Comparison of ENCODE assay signal across 19 cellular contexts in genomic region chr13:42113478-42113877, GRCh38.
DNase-seq lines count a peak whose midpoint lies in the region; ATAC-seq and TF ChIP-seq lines count a peak whose summit lies in the region.
"Had no signal": no experiment of that assay in that cellular context is flagged by ENCODE, and none has a peak within 500 bp of the region (broad histone marks: within the 10 kb centered on the region; RNA-seq: fewer than 3 reads in every experiment).

No MANE protein-coding gene starts in this region.

- no peaks in the 10 kb centered on the region for H3K9me3 Mint-ChIP-seq in stimulated activated naive CD8-positive, alpha-beta T cell treated with anti-CD3 and anti-CD28 coated beads, Interleukin-15, amount 100 ng/mL, for 72 hours
- no peaks in the 10 kb centered on the region for H3K9me3 Mint-ChIP-seq in activated T-helper 1 cell treated with anti-CD3 and anti-CD28 coated beads, Interleukin-12 subunit alpha, Interleukin-12 subunit beta, Interleukin-2, Interleukin-4 antibody, amounts not matched to agents 30 ng/mL and 10 ng/mL and 1 ng/mL, durations not matched to agents 14 hours and 24 hours and 36 hours
- H3K9me3 Mint-ChIP-seq: CD4-positive, alpha-beta memory T cell had no signal

- peak overlapping the region in 1 of 2 donors; percentile 55 for H3K27ac Mint-ChIP-seq in stimulated activated naive CD8-positive, alpha-beta T cell treated with anti-CD3 and anti-CD28 coated beads, Interleukin-15, amount 100 ng/mL, for 72 hours
- H3K27ac Mint-ChIP-seq in activated T-helper 1 cell treated with anti-CD3 and anti-CD28 coated beads, Interleukin-12 subunit alpha, Interleukin-12 subunit beta, Interleukin-2, Interleukin-4 antibody, amounts not matched to agents 30 ng/mL and 10 ng/mL and 1 ng/mL, durations not matched to agents 14 hours and 24 hours and 36 hours: no peak overlapping the region
- H3K27ac Mint-ChIP-seq: CD4-positive, alpha-beta memory T cell had no signal

- H3K9me3 ChIP-seq in osteoblast (ENCODE audit: low read depth, low read length): no peaks in the 10 kb centered on the region
- H3K9me3 ChIP-seq: SK-N-SH had no signal

- peaks cover 2% of the 10 kb centered on the region for H4K20me1 ChIP-seq in osteoblast (ENCODE audit: insufficient read depth, low read length)

- H3K4me3 Mint-ChIP-seq in stimulated activated naive CD8-positive, alpha-beta T cell treated with anti-CD3 and anti-CD28 coated beads, Interleukin-15, amount 100 ng/mL, for 72 hours: no peak overlapping the region
- no peak overlapping the region for H3K4me3 Mint-ChIP-seq in activated T-helper 1 cell treated with anti-CD3 and anti-CD28 coated beads, Interleukin-12 subunit alpha, Interleukin-12 subunit beta, Interleukin-2, Interleukin-4 antibody, amounts not matched to agents 30 ng/mL and 10 ng/mL and 1 ng/mL, durations not matched to agents 14 hours and 24 hours and 36 hours
- H3K4me3 Mint-ChIP-seq: CD4-positive, alpha-beta memory T cell had no signal

- no peak overlapping the region for H2AFZ ChIP-seq in osteoblast (ENCODE audit: low read length)

- peaks cover 13% of the 10 kb centered on the region for H3K79me2 ChIP-seq in osteoblast (ENCODE audit: insufficient read depth, low read length)

- peaks cover 8% of the 10 kb centered on the region for H3K4me1 Mint-ChIP-seq in stimulated activated naive CD8-positive, alpha-beta T cell treated with anti-CD3 and anti-CD28 coated beads, Interleukin-15, amount 100 ng/mL, for 72 hours
- peaks cover 18% of the 10 kb centered on the region for H3K4me1 Mint-ChIP-seq in activated T-helper 1 cell treated with anti-CD3 and anti-CD28 coated beads, Interleukin-12 subunit alpha, Interleukin-12 subunit beta, Interleukin-2, Interleukin-4 antibody, amounts not matched to agents 30 ng/mL and 10 ng/mL and 1 ng/mL, durations not matched to agents 14 hours and 24 hours and 36 hours (ENCODE audit: low read depth)

- no peak for TF ChIP-seq CTCF in osteoblast (IDR thresholded peaks at IDR 0.05; ENCODE audit: extremely low read depth, low read depth, low read length)

- H3K36me3 Mint-ChIP-seq in activated T-helper 1 cell treated with anti-CD3 and anti-CD28 coated beads, Interleukin-12 subunit alpha, Interleukin-12 subunit beta, Interleukin-2, Interleukin-4 antibody, amounts not matched to agents 30 ng/mL and 10 ng/mL and 1 ng/mL, durations not matched to agents 14 hours and 24 hours and 36 hours (ENCODE audit: low read depth): no peaks in the 10 kb centered on the region
- H3K36me3 Mint-ChIP-seq: CD4-positive, alpha-beta memory T cell had no signal

- no peak overlapping the region for H3K4me2 ChIP-seq in osteoblast (ENCODE audit: insufficient read depth, low read length)
- H3K4me2 ChIP-seq: SK-N-SH had no signal

- H3K27me3 Mint-ChIP-seq in stimulated activated naive CD8-positive, alpha-beta T cell treated with anti-CD3 and anti-CD28 coated beads, Interleukin-15, amount 100 ng/mL, for 72 hours: no peaks in the 10 kb centered on the region
- H3K27me3 Mint-ChIP-seq in activated T-helper 1 cell treated with anti-CD3 and anti-CD28 coated beads, Interleukin-12 subunit alpha, Interleukin-12 subunit beta, Interleukin-2, Interleukin-4 antibody, amounts not matched to agents 30 ng/mL and 10 ng/mL and 1 ng/mL, durations not matched to agents 14 hours and 24 hours and 36 hours (ENCODE audit: insufficient read depth): no peaks in the 10 kb centered on the region
- H3K27me3 Mint-ChIP-seq: CD4-positive, alpha-beta memory T cell had no signal

- no peaks in the 10 kb centered on the region for H3K36me3 ChIP-seq in osteoblast (ENCODE audit: insufficient read depth, low read length)

- H3K4me3 ChIP-seq in osteoblast (ENCODE audit: insufficient read depth, low read length): no peak overlapping the region

- intact Hi-C loops in activated T-helper 1 cell treated with anti-CD3 and anti-CD28 coated beads, Interleukin-12 subunit alpha, Interleukin-12 subunit beta, Interleukin-2, Interleukin-4 antibody, amounts not matched to agents 30 ng/mL and 10 ng/mL and 1 ng/mL, durations not matched to agents 14 hours and 24 hours and 36 hours (cut with micrococcal nuclease): loop anchor here (5.0 kb wide), 2 partner anchors 66 to 656 kb away; partner anchors contain the start of genes DGKH and RGCC

- H3K4me1 ChIP-seq in osteoblast (ENCODE audit: insufficient read depth, low read length): peaks cover 5% of the 10 kb centered on the region

- peak overlapping the region; percentile 32 for H3K27ac ChIP-seq in caudate nucleus (ENCODE audit: low read depth, low read length)
- H3K27ac ChIP-seq in osteoblast (ENCODE audit: low read depth, low read length): no peak overlapping the region

- DNase-seq in DMS 273 treated with DMSO at 0.1 percent for 48 hours (lab: John Stamatoyannopoulos, UW) (peak; percentile 55), NCI-H524 treated with DMSO at 0.1 percent for 48 hours (lab: John Stamatoyannopoulos, UW) (peak; percentile 60), caudate nucleus (lab: John Stamatoyannopoulos, UW) (peak in 1 of 61 donors; percentile 10), osteoblast (ENCODE audit: insufficient read length, low spot score, missing footprints) (peak; percentile 42), AG20443 (ENCODE audit: low spot score) (no peak)
- no peak for DNase-seq in stimulated activated naive CD8-positive, alpha-beta T cell treated with anti-CD3 and anti-CD28 coated beads, Interleukin-15, amount 100 ng/mL, for 72 hours
- no peak for DNase-seq in activated T-helper 1 cell treated with anti-CD3 and anti-CD28 coated beads, Interleukin-12 subunit alpha, Interleukin-12 subunit beta, Interleukin-2, Interleukin-4 antibody, amounts not matched to agents 30 ng/mL and 10 ng/mL and 1 ng/mL, durations not matched to agents 14 hours and 24 hours and 36 hours (ENCODE audit: low spot score)
- DNase-seq: AML-193; Calu3; CD4-positive, alpha-beta memory T cell; DMS79; IMR-90; Kasumi-1; NCI-H1105 treated with DMSO at 0.1 percent for 48 hours; NCI-H187; NCI-H446; NCI-H774; SK-N-SH had no signal

- ATAC-seq in stimulated activated naive CD8-positive, alpha-beta T cell treated with anti-CD3 and anti-CD28 coated beads, Interleukin-15, amount 100 ng/mL, for 72 hours: no peak
- ATAC-seq: Right ventricle myocardium inferior had no signal

- no peaks in the 10 kb centered on the region for H3K27me3 ChIP-seq in osteoblast (ENCODE audit: insufficient read depth, low read length)

Comparison
In these comparisons a context has a peak if more than half of its experiments do, and no peak if none do; other contexts are left out.
1. DNase-seq: peak in DMS 273 treated with DMSO at 0.1 percent for 48 hours (single experiment), NCI-H524 treated with DMSO at 0.1 percent for 48 hours (single experiment) and osteoblast (single experiment); none in stimulated activated naive CD8-positive, alpha-beta T cell treated with anti-CD3 and anti-CD28 coated beads, Interleukin-15, amount 100 ng/mL, for 72 hours (0 of 2), AG20443 (single experiment) and activated T-helper 1 cell treated with anti-CD3 and anti-CD28 coated beads, Interleukin-12 subunit alpha, Interleukin-12 subunit beta, Interleukin-2, Interleukin-4 antibody, amounts not matched to agents 30 ng/mL and 10 ng/mL and 1 ng/mL, durations not matched to agents 14 hours and 24 hours and 36 hours (single experiment).